1 cellular context compared by ENCODE assay signal in the genomic region with DNA sequence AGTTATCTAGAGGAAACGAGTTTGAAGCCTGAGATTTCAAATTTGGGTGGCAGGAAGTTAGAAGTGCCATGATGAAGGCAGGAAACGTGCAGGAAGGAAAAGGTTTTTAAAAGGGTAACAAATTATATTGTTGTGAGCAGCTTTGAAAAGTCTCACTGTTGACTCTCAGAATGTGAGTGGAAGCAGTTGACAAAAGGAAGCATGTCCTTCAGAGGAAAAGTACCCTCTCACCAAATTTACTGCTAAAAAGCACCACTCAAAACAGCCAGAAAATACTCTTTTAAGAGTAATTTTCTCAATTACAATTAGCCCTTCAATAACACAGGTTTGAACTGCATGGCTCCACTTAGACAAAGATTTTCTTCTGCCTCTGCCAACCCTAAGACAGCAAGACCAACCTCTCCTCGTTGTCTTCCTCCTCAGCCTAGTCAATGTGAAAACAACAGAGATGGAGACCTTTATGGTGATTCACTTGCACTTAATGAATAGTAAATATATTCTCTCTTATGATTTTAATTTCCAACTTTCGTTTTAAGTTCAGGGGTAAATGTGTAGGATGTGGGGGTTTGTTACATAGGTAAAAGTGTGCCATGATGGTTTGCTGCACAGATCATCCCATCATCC.
TF ChIP-seq lines count a peak whose summit lies in the region.

No MANE protein-coding gene starts in this region.

TF ChIP-seq in GM23338, 12 proteins besides CTCF, POLR2A, EP300 and RAD21 (continued from another document):
- TF ChIP-seq, protein P1, sequence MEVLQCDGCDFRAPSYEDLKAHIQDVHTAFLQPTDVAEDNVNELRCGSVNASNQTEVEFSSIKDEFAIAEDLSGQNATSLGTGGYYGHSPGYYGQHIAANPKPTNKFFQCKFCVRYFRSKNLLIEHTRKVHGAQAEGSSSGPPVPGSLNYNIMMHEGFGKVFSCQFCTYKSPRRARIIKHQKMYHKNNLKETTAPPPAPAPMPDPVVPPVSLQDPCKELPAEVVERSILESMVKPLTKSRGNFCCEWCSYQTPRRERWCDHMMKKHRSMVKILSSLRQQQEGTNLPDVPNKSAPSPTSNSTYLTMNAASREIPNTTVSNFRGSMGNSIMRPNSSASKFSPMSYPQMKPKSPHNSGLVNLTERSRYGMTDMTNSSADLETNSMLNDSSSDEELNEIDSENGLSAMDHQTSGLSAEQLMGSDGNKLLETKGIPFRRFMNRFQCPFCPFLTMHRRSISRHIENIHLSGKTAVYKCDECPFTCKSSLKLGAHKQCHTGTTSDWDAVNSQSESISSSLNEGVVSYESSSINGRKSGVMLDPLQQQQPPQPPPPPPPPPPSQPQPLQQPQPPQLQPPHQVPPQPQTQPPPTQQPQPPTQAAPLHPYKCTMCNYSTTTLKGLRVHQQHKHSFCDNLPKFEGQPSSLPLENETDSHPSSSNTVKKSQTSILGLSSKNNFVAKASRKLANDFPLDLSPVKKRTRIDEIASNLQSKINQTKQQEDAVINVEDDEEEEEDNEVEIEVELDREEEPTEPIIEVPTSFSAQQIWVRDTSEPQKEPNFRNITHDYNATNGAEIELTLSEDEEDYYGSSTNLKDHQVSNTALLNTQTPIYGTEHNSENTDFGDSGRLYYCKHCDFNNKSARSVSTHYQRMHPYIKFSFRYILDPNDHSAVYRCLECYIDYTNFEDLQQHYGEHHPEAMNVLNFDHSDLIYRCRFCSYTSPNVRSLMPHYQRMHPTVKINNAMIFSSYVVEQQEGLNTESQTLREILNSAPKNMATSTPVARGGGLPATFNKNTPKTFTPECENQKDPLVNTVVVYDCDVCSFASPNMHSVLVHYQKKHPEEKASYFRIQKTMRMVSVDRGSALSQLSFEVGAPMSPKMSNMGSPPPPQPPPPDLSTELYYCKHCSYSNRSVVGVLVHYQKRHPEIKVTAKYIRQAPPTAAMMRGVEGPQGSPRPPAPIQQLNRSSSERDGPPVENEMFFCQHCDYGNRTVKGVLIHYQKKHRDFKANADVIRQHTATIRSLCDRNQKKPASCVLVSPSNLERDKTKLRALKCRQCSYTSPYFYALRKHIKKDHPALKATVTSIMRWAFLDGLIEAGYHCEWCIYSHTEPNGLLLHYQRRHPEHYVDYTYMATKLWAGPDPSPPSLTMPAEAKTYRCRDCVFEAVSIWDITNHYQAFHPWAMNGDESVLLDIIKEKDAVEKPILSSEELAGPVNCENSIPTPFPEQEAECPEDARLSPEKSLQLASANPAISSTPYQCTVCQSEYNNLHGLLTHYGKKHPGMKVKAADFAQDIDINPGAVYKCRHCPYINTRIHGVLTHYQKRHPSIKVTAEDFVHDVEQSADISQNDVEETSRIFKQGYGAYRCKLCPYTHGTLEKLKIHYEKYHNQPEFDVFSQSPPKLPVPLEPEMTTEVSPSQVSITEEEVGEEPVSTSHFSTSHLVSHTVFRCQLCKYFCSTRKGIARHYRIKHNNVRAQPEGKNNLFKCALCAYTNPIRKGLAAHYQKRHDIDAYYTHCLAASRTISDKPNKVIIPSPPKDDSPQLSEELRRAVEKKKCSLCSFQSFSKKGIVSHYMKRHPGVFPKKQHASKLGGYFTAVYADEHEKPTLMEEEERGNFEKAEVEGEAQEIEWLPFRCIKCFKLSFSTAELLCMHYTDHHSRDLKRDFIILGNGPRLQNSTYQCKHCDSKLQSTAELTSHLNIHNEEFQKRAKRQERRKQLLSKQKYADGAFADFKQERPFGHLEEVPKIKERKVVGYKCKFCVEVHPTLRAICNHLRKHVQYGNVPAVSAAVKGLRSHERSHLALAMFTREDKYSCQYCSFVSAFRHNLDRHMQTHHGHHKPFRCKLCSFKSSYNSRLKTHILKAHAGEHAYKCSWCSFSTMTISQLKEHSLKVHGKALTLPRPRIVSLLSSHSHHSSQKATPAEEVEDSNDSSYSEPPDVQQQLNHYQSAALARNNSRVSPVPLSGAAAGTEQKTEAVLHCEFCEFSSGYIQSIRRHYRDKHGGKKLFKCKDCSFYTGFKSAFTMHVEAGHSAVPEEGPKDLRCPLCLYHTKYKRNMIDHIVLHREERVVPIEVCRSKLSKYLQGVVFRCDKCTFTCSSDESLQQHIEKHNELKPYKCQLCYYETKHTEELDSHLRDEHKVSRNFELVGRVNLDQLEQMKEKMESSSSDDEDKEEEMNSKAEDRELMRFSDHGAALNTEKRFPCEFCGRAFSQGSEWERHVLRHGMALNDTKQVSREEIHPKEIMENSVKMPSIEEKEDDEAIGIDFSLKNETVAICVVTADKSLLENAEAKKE (CRISPR knock-in tag; IDR thresholded peaks at IDR 0.05), result no peak
- no peak for TF ChIP-seq EZH2phosphoT487 (IDR thresholded peaks at IDR 0.05; ENCODE audit: unreplicated experiment)
